In the genomic region with DNA sequence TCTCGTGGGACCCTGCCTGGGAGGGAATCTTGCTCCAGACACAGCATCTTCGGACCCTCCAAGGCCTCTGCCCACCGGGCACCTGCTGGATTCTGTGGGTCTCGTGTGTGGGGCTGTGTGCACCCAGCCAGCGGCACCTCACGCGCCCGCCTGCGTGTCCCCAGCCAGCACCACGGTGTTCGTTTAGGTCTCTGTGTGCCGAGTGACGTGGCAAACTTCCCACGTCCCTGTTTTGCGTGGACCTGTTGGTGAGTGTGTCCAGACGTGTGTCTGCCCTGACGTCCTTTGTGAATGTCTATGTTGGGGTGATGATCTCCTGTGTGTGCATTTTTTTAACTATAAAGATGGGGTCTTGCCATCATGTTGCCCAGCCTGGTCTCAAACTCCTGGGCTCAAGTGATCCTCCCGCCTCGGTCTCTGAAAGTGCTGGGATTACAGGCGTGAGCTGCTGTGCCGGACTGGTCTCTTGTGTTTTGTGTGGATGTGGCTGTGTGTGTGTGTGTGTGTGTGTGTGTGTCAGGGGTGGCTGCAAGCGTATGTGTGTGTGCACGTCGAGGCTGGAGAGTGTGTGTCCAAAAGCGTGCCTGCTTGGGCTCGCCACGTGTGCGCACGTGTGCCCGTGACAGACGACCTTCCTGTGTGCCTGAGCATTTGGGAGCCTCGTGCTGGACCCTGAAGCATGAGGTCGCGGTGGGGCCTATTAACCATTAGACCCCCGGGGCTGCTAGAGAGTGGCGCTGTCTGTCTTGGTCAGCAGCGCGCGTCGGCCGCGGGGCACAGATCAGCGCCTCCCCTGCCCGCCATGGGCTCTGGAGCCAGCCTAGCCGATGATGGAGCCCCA, we compare ENCODE assay signal across 1 cellular context.
TF ChIP-seq lines count a peak whose summit lies in the region.

No MANE protein-coding gene starts in this region.

TF ChIP-seq in A549, 52 proteins besides CTCF, POLR2A, EP300 and RAD21 (continued from another document):
- no peak for TF ChIP-seq HES2 (IDR thresholded peaks at IDR 0.05)
- no peak for TF ChIP-seq SREBF2 (IDR thresholded peaks at IDR 0.05)
TF ChIP-seq in A549: peak in this region for 0.
